In the genomic region with DNA sequence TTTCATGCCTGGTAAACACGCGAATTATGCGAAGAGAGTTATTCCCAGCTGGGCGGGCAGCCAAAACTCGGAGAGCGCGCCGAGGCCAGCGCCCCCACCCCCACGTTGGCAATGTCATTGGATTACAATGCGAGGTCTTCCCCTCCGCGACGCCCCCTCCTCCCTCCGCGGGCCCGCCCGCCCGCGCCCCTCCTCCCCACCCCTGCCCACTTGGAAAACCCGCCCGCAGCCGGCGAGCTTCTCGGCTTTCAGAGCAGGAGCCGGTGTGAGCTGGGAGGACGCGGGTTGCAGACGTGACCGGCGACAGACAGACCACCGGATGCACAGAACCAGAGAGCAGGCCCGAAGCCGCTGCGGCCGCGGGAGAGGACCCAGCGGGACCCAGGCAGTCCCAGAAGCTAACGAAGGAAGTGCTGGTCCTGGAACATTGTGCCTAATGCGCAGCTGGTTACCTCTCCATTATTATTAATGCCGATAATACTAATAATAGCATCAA, we compare ENCODE assay signal across 8 cellular contexts. TPM values are rescaled to one million over a fixed set of nuclear protein-coding genes. Genes with fewer than 3 reads are reported as not detected.
A peak's percentile ranks its signal among the peaks of the same experiment; 100 is the strongest.
DNase-seq lines count a peak whose midpoint lies in the region; ATAC-seq and TF ChIP-seq lines count a peak whose summit lies in the region.

No MANE protein-coding gene starts in this region.

- no peaks in the 10 kb centered on the region for H3K79me1 ChIP-seq in H9 (ENCODE audit: insufficient read depth, low read depth, low read length, poor library complexity, severe bottlenecking)

- H3K36me3 Mint-ChIP-seq in H9 (ENCODE audit: insufficient read depth in 1 of 3, low read depth in 3 of 3) = no peaks in the 10 kb centered on the region
- no peaks in the 10 kb centered on the region for H3K36me3 Mint-ChIP-seq in activated T-cell treated with anti-CD3 and anti-CD28 coated beads, Interleukin-2, amount 50 U/mL, for 24 hours (ENCODE audit: low read depth)
- no peaks in the 10 kb centered on the region for H3K36me3 Mint-ChIP-seq in memory B cell
- no peaks in the 10 kb centered on the region for H3K36me3 Mint-ChIP-seq in activated T-helper 2 cell treated with anti-CD3 and anti-CD28 coated beads, Interferon-gamma antibody, Interleukin-2, Interleukin-4, amounts not matched to agents 10 μg/mL and 5 μg/mL and 100 μg/mL, durations not matched to agents 14 hours and 24 hours and 36 hours (ENCODE audit: low read depth)

- no peak overlapping the region for H4K8ac ChIP-seq in H9 (replicated peaks; ENCODE audit: insufficient read length, low read depth, low read length)

- H3K36me3 ChIP-seq in A673 (ENCODE audit: insufficient read depth, low read length, poor library complexity, severe bottlenecking) = no peaks in the 10 kb centered on the region

- H2BK120ac ChIP-seq in H9 (ENCODE audit: low read depth, low read length, poor library complexity, severe bottlenecking) = no peak overlapping the region

- peak overlapping the region; percentile 46 for H3K4me3 ChIP-seq in A673 (ENCODE audit: low read depth, low read length, poor library complexity, severe bottlenecking)

- H3K4me2 ChIP-seq in H9 (ENCODE audit: insufficient read depth, insufficient read length, low read length) = peak overlapping the region; percentile 72

- H2BK12ac ChIP-seq in H9 (ENCODE audit: insufficient read length, low read depth, low read length) = no peak overlapping the region

- H3K27me3 ChIP-seq in A673 (replicated peaks; ENCODE audit: insufficient read depth, low read depth, low read length, poor library complexity) (peaks cover 42% of the 10 kb centered on the region), H9 (ENCODE audit: insufficient read depth, low read length) (peaks cover 13% of the 10 kb centered on the region; the same call in 1 of the 2 replicates)

- H2AFZ ChIP-seq in H9 (ENCODE audit: low read length) = no peak overlapping the region

- H3K18ac ChIP-seq in H9 (ENCODE audit: insufficient read length, low read depth, low read length) = no peak overlapping the region

- no peak overlapping the region for H3K9ac ChIP-seq in H9 (ENCODE audit: extremely low read depth, insufficient read length, low read length)

- no peak overlapping the region for H4K5ac ChIP-seq in H9 (ENCODE audit: insufficient read length, low read depth, low read length)

- H3K14ac ChIP-seq in H9 (ENCODE audit: insufficient read depth, low read length) = no peak overlapping the region; the same call in 1 of the 2 replicates

- H3K4me3 Mint-ChIP-seq in H9 = peak overlapping the region; percentile 71 to 95
- peak overlapping the region; percentile 73 for H3K4me3 Mint-ChIP-seq in activated T-cell treated with anti-CD3 and anti-CD28 coated beads, Interleukin-2, amount 50 U/mL, for 24 hours
- peak overlapping the region; percentile 66 for H3K4me3 Mint-ChIP-seq in memory B cell
- H3K4me3 Mint-ChIP-seq in activated T-helper 2 cell treated with anti-CD3 and anti-CD28 coated beads, Interferon-gamma antibody, Interleukin-2, Interleukin-4, amounts not matched to agents 10 μg/mL and 5 μg/mL and 100 μg/mL, durations not matched to agents 14 hours and 24 hours and 36 hours (ENCODE audit: low read depth) = no peak overlapping the region

- H3K23me2 ChIP-seq in H9 (ENCODE audit: insufficient read length, low read depth, low read length, poor library complexity, severe bottlenecking) = peaks cover 21% of the 10 kb centered on the region

- peaks cover 13 to 19% of the 10 kb centered on the region in 2 experiments for H3K4me1 Mint-ChIP-seq in H9
- H3K4me1 Mint-ChIP-seq in activated T-cell treated with anti-CD3 and anti-CD28 coated beads, Interleukin-2, amount 50 U/mL, for 24 hours (ENCODE audit: low read depth) = peaks cover 63% of the 10 kb centered on the region
- H3K4me1 Mint-ChIP-seq in memory B cell = peaks cover 12% of the 10 kb centered on the region
- peaks cover 20% of the 10 kb centered on the region for H3K4me1 Mint-ChIP-seq in activated T-helper 2 cell treated with anti-CD3 and anti-CD28 coated beads, Interferon-gamma antibody, Interleukin-2, Interleukin-4, amounts not matched to agents 10 μg/mL and 5 μg/mL and 100 μg/mL, durations not matched to agents 14 hours and 24 hours and 36 hours (ENCODE audit: low read depth)

- H3K23ac ChIP-seq in H9 (ENCODE audit: insufficient read length, low read depth, low read length) = no peak overlapping the region

- no peak overlapping the region for H2BK20ac ChIP-seq in H9 (ENCODE audit: low read depth, low read length, poor library complexity, severe bottlenecking)

- peaks cover 0 to 3% of the 10 kb centered on the region in 2 experiments; a peak in 1 of 5 replicates for H3K9me3 Mint-ChIP-seq in H9
- no peaks in the 10 kb centered on the region for H3K9me3 Mint-ChIP-seq in activated T-cell treated with anti-CD3 and anti-CD28 coated beads, Interleukin-2, amount 50 U/mL, for 24 hours
- H3K9me3 Mint-ChIP-seq in memory B cell = no peaks in the 10 kb centered on the region
- H3K9me3 Mint-ChIP-seq in activated T-helper 2 cell treated with anti-CD3 and anti-CD28 coated beads, Interferon-gamma antibody, Interleukin-2, Interleukin-4, amounts not matched to agents 10 μg/mL and 5 μg/mL and 100 μg/mL, durations not matched to agents 14 hours and 24 hours and 36 hours = no peaks in the 10 kb centered on the region

- H3K27ac ChIP-seq in A673 (ENCODE audit: low read depth, low read length, poor library complexity, severe bottlenecking) (no peak overlapping the region), H9 (ENCODE audit: insufficient read length, low read depth, low read length) (no peak overlapping the region)

- intact Hi-C loops in A673 (cut with micrococcal nuclease; ENCODE audit: unreplicated experiment) = no loop called here
- intact Hi-C loops in activated T-helper 2 cell treated with anti-CD3 and anti-CD28 coated beads, Interferon-gamma antibody, Interleukin-2, Interleukin-4, amounts not matched to agents 10 μg/mL and 5 μg/mL and 100 μg/mL, durations not matched to agents 14 hours and 24 hours and 36 hours (cut with micrococcal nuclease) = loop anchor here (10.0 kb wide), 1 partner anchor 347 kb away; no protein-coding TSS in a partner anchor

- H3K27ac Mint-ChIP-seq in H9 = no peak overlapping the region
- peak overlapping the region; percentile 66 for H3K27ac Mint-ChIP-seq in activated T-cell treated with anti-CD3 and anti-CD28 coated beads, Interleukin-2, amount 50 U/mL, for 24 hours
- H3K27ac Mint-ChIP-seq in memory B cell = no peak overlapping the region
- H3K27ac Mint-ChIP-seq in activated T-helper 2 cell treated with anti-CD3 and anti-CD28 coated beads, Interferon-gamma antibody, Interleukin-2, Interleukin-4, amounts not matched to agents 10 μg/mL and 5 μg/mL and 100 μg/mL, durations not matched to agents 14 hours and 24 hours and 36 hours = no peak overlapping the region

- no peak overlapping the region for H2AK5ac ChIP-seq in H9 (ENCODE audit: insufficient read length, low read length)

- no peaks in the 10 kb centered on the region for H4K20me1 ChIP-seq in H9 (ENCODE audit: control insufficient read depth, insufficient read depth, insufficient read length)

- H2BK15ac ChIP-seq in H9 (ENCODE audit: low read depth, low read length) = no peak overlapping the region

- H3K79me2 ChIP-seq in H9 (ENCODE audit: insufficient read depth, low read length) = no peaks in the 10 kb centered on the region

- peaks cover 87% of the 10 kb centered on the region for H3K27me3 Mint-ChIP-seq in H9 (ENCODE audit: low read depth)
- H3K27me3 Mint-ChIP-seq in activated T-cell treated with anti-CD3 and anti-CD28 coated beads, Interleukin-2, amount 50 U/mL, for 24 hours = peaks cover 44% of the 10 kb centered on the region
- peaks cover 24% of the 10 kb centered on the region for H3K27me3 Mint-ChIP-seq in memory B cell
- peaks cover 61% of the 10 kb centered on the region for H3K27me3 Mint-ChIP-seq in activated T-helper 2 cell treated with anti-CD3 and anti-CD28 coated beads, Interferon-gamma antibody, Interleukin-2, Interleukin-4, amounts not matched to agents 10 μg/mL and 5 μg/mL and 100 μg/mL, durations not matched to agents 14 hours and 24 hours and 36 hours (ENCODE audit: low read depth)

- H3K4me1 ChIP-seq in A673 (ENCODE audit: insufficient read depth, low read length, poor library complexity, severe bottlenecking) = peaks cover 27% of the 10 kb centered on the region
- H3K4me1 ChIP-seq in H9 (ENCODE audit: insufficient read depth, low read length) = no peaks in the 10 kb centered on the region

- CTCF ChIA-PET in A673 (lab: Charles Lee) = interaction anchor here (0.6 kb wide), 1 partner anchor 19 kb away, joined by 4 read pairs; no protein-coding TSS in a partner anchor

- POLR2A ChIA-PET in A673 (lab: Charles Lee; ENCODE audit: low non-redundant PET) = no interaction called here

- ATAC-seq in memory B cell (ENCODE audit: low read depth) (no peak), HG03025 (IDR thresholded peaks at IDR 0.05; ENCODE audit: low FRiP score, unreplicated experiment) (no peak)

- no peak overlapping the region for H2BK5ac ChIP-seq in H9 (ENCODE audit: insufficient read length, low read length)

- no peak overlapping the region for H3T11ph ChIP-seq in H9 (ENCODE audit: low read length)

- BruUV-seq in A673 (replicated peaks; lab: Mats Ljungman, UMichigan) = no TSS peak

- no peak for DNase-seq in A673 (ENCODE audit: low spot score)
- DNase-seq in H9 = peak; percentile 66
- peak; percentile 32 for DNase-seq in activated T-cell treated with anti-CD3 and anti-CD28 coated beads, Interleukin-2, amount 50 U/mL, for 24 hours
- DNase-seq in memory B cell (ENCODE audit: low spot score in 2 of 2) = no peak
- no peak for DNase-seq in cortex of kidney (lab: John Stamatoyannopoulos, UW)
- no peak for DNase-seq in activated T-helper 2 cell treated with anti-CD3 and anti-CD28 coated beads, Interferon-gamma antibody, Interleukin-2, Interleukin-4, amounts not matched to agents 10 μg/mL and 5 μg/mL and 100 μg/mL, durations not matched to agents 14 hours and 24 hours and 36 hours (ENCODE audit: low spot score)
- no peak for DNase-seq in T-helper 2 cell

- H3K56ac ChIP-seq in H9 (ENCODE audit: insufficient read length, low read depth, low read length) = no peak overlapping the region

- H3K9me3 ChIP-seq in A673 (ENCODE audit: low read depth, low read length, poor library complexity, severe bottlenecking) = no peaks in the 10 kb centered on the region
- no peaks in the 10 kb centered on the region for H3K9me3 ChIP-seq in H9 (ENCODE audit: control insufficient read depth, low read depth, low read length)

- H3K4ac ChIP-seq in H9 (ENCODE audit: low read depth, low read length) = no peak overlapping the region

- no peak overlapping the region for H4K91ac ChIP-seq in H9 (ENCODE audit: insufficient read length, low read depth, low read length)

- TF ChIP-seq CTCF in A673 (conservative IDR thresholded peaks at IDR 0.05; ENCODE audit: low read depth, low read length) (no peak), H9 (conservative IDR thresholded peaks at IDR 0.05) (no peak)

- WGBS in H9 (ENCODE audit: extremely low coverage, insufficient read length, low lambda C conversion rate) = no CpG with 5 or more reads among the region's 41 CpGs

RNA-seq across cellular contexts. Expression of gene NOG, which starts 4.0 kb away (rescaled TPM):
- total RNA-seq in A673 (2021) = 0.15 TPM in 1 of 2 replicates, not detected in the other
- total RNA-seq in H9 (2021) = not detected in 2 replicates
- not detected in 2 replicates for total RNA-seq in activated T-helper 2 cell treated with anti-CD3 and anti-CD28 coated beads, Interferon-gamma antibody, Interleukin-2, Interleukin-4, amounts not matched to agents 10 μg/mL and 5 μg/mL and 100 μg/mL, durations not matched to agents 14 hours and 24 hours and 36 hours

Comparison
In these comparisons a context has a peak if more than half of its experiments do, and no peak if none do; other contexts are left out.
1. DNase-seq: peak in H9 (single experiment) and activated T-cell treated with anti-CD3 and anti-CD28 coated beads, Interleukin-2, amount 50 U/mL, for 24 hours (single experiment); none in A673 (single experiment), memory B cell (0 of 2), cortex of kidney (single experiment), activated T-helper 2 cell treated with anti-CD3 and anti-CD28 coated beads, Interferon-gamma antibody, Interleukin-2, Interleukin-4, amounts not matched to agents 10 μg/mL and 5 μg/mL and 100 μg/mL, durations not matched to agents 14 hours and 24 hours and 36 hours (single experiment) and T-helper 2 cell (0 of 5).